8 cellular contexts compared by ENCODE assay signal in genomic region chr5:55146543-55147151, GRCh38. TPM values are rescaled to one million over a fixed set of nuclear protein-coding genes. Genes with fewer than 3 reads are reported as not detected.
DNase-seq lines count a peak whose midpoint lies in the region; ATAC-seq and TF ChIP-seq lines count a peak whose summit lies in the region.

No MANE protein-coding gene starts in this region.

- H3K27ac Mint-ChIP-seq in neural progenitor cell: no peak overlapping the region
- no peak overlapping the region for H3K27ac Mint-ChIP-seq in stimulated activated naive CD8-positive, alpha-beta T cell treated with anti-CD3 and anti-CD28 coated beads, Interleukin-15, amount 100 ng/mL, for 72 hours

- DNase-seq in DMS114 treated with DMSO at 0.1 percent for 48 hours (lab: John Stamatoyannopoulos, UW; ENCODE audit: unreplicated experiment): peak; percentile 78
- peak; percentile 85 for DNase-seq in GM23248
- DNase-seq in MG63: peak; percentile 64
- DNase-seq in RKO (ENCODE audit: low spot score): peak; percentile 82
- peak; percentile 83 for DNase-seq in activated T-cell treated with anti-CD3 and anti-CD28 coated beads, Interleukin-2, amount 50 U/mL, for 4 hours
- peak; percentile 90 for DNase-seq in fibroblast of pulmonary artery (ENCODE audit: low read depth)
- peak; percentile 90 for DNase-seq in neural progenitor cell (ENCODE audit: low spot score)
- DNase-seq in stimulated activated naive CD8-positive, alpha-beta T cell treated with anti-CD3 and anti-CD28 coated beads, Interleukin-15, amount 100 ng/mL, for 72 hours: peak; percentile 74 to 83

- H3K36me3 Mint-ChIP-seq in activated T-cell treated with anti-CD3 and anti-CD28 coated beads, Interleukin-2, amount 50 U/mL, for 4 hours (ENCODE audit: insufficient read depth): no peaks in the 10 kb centered on the region
- no peaks in the 10 kb centered on the region for H3K36me3 Mint-ChIP-seq in neural progenitor cell

- H3K4me2 ChIP-seq in GM23248 (ENCODE audit: unreplicated experiment): peak overlapping the region; percentile 55
- no peak overlapping the region for H3K4me2 ChIP-seq in neural progenitor cell

- no peak overlapping the region for H3K4me3 Mint-ChIP-seq in activated T-cell treated with anti-CD3 and anti-CD28 coated beads, Interleukin-2, amount 50 U/mL, for 4 hours
- H3K4me3 Mint-ChIP-seq in neural progenitor cell: no peak overlapping the region
- peak overlapping the region in 1 of 2 donors; percentile 34 for H3K4me3 Mint-ChIP-seq in stimulated activated naive CD8-positive, alpha-beta T cell treated with anti-CD3 and anti-CD28 coated beads, Interleukin-15, amount 100 ng/mL, for 72 hours

- H3K4me3 ChIP-seq in GM23248: no peak overlapping the region; the same call in 1 of the 2 replicates
- no peak overlapping the region for H3K4me3 ChIP-seq in MG63
- H3K4me3 ChIP-seq in fibroblast of pulmonary artery (replicated peaks; ENCODE audit: low read depth, low read length): no peak overlapping the region
- no peak overlapping the region for H3K4me3 ChIP-seq in neural progenitor cell

- no peaks in the 10 kb centered on the region for H3K9me2 ChIP-seq in GM23248 (ENCODE audit: insufficient read depth)

- peaks cover 14% of the 10 kb centered on the region for H3K4me1 Mint-ChIP-seq in activated T-cell treated with anti-CD3 and anti-CD28 coated beads, Interleukin-2, amount 50 U/mL, for 4 hours (ENCODE audit: low read depth)
- peaks cover 4% of the 10 kb centered on the region for H3K4me1 Mint-ChIP-seq in neural progenitor cell
- peaks cover 15% of the 10 kb centered on the region for H3K4me1 Mint-ChIP-seq in stimulated activated naive CD8-positive, alpha-beta T cell treated with anti-CD3 and anti-CD28 coated beads, Interleukin-15, amount 100 ng/mL, for 72 hours

- peaks cover 1% of the 10 kb centered on the region; the same call in 1 of the 2 replicates for H3K4me1 ChIP-seq in GM23248 (ENCODE audit: insufficient read depth)
- H3K4me1 ChIP-seq in neural progenitor cell: no peaks in the 10 kb centered on the region

- H3K9ac ChIP-seq in GM23248: no peak overlapping the region
- no peak overlapping the region for H3K9ac ChIP-seq in neural progenitor cell

- WGBS in GM23248 (ENCODE audit: low coverage in 1 of 2, low lambda C conversion rate in 2 of 2, missing lambda C conversion rate in 2 of 2), 2 experiments: 10 to 15% methylated on average over 11 of the region's 11 CpGs

- H3F3A ChIP-seq in GM23248 (ENCODE audit: insufficient read depth): peaks cover 3% of the 10 kb centered on the region
- H3F3A ChIP-seq in neural progenitor cell (ENCODE audit: low read depth): peaks cover 9% of the 10 kb centered on the region

- TF ChIP-seq CTCF in fibroblast of pulmonary artery (IDR thresholded peaks at IDR 0.05; ENCODE audit: low read length, missing control alignments) (peak; percentile 99), neural progenitor cell (IDR thresholded peaks at IDR 0.05) (peak; percentile 98)

- no peaks in the 10 kb centered on the region for H3K79me2 ChIP-seq in GM23248 (ENCODE audit: insufficient read depth)
- H3K79me2 ChIP-seq in neural progenitor cell (ENCODE audit: low read depth): no peaks in the 10 kb centered on the region

- in situ Hi-C loops in GM23248 (cut with MboI): loop anchor here (10.0 kb wide), 1 partner anchor 202 kb away; no protein-coding TSS in a partner anchor

- H3K27me3 Mint-ChIP-seq in activated T-cell treated with anti-CD3 and anti-CD28 coated beads, Interleukin-2, amount 50 U/mL, for 4 hours (ENCODE audit: low read depth): no peaks in the 10 kb centered on the region
- H3K27me3 Mint-ChIP-seq in neural progenitor cell (ENCODE audit: insufficient read depth, low read depth): no peaks in the 10 kb centered on the region
- H3K27me3 Mint-ChIP-seq in stimulated activated naive CD8-positive, alpha-beta T cell treated with anti-CD3 and anti-CD28 coated beads, Interleukin-15, amount 100 ng/mL, for 72 hours: peaks cover 57% of the 10 kb centered on the region

- H4K20me1 ChIP-seq in GM23248 (ENCODE audit: insufficient read depth): no peaks in the 10 kb centered on the region
- H4K20me1 ChIP-seq in neural progenitor cell (ENCODE audit: low read depth): no peaks in the 10 kb centered on the region

- H2AFZ ChIP-seq in GM23248 (peak overlapping the region; percentile 58; the same call in 1 of the 2 replicates), neural progenitor cell (replicated peaks) (no peak overlapping the region)

- H3K27me3 ChIP-seq in GM23248 (replicated peaks; ENCODE audit: insufficient read depth): no peaks in the 10 kb centered on the region
- no peaks in the 10 kb centered on the region for H3K27me3 ChIP-seq in MG63
- no peaks in the 10 kb centered on the region for H3K27me3 ChIP-seq in neural progenitor cell

- no peak overlapping the region for H3K27ac ChIP-seq in GM23248
- H3K27ac ChIP-seq in neural progenitor cell: no peak overlapping the region

- H3K9me3 Mint-ChIP-seq in activated T-cell treated with anti-CD3 and anti-CD28 coated beads, Interleukin-2, amount 50 U/mL, for 4 hours: no peaks in the 10 kb centered on the region
- H3K9me3 Mint-ChIP-seq in neural progenitor cell: no peaks in the 10 kb centered on the region
- H3K9me3 Mint-ChIP-seq in stimulated activated naive CD8-positive, alpha-beta T cell treated with anti-CD3 and anti-CD28 coated beads, Interleukin-15, amount 100 ng/mL, for 72 hours: no peaks in the 10 kb centered on the region

- H3K9me3 ChIP-seq in GM23248 (ENCODE audit: low read depth) (no peaks in the 10 kb centered on the region), MG63 (no peaks in the 10 kb centered on the region), neural progenitor cell (ENCODE audit: low read depth) (no peaks in the 10 kb centered on the region)

- ATAC-seq in activated T-cell treated with anti-CD3 and anti-CD28 coated beads, Interleukin-2, amount 50 U/mL, for 4 hours: peak; percentile 86 to 94
- peak; percentile 87 for ATAC-seq in stimulated activated naive CD8-positive, alpha-beta T cell treated with anti-CD3 and anti-CD28 coated beads, Interleukin-15, amount 100 ng/mL, for 72 hours

- H3K36me3 ChIP-seq in GM23248 (ENCODE audit: low read depth): no peaks in the 10 kb centered on the region
- no peaks in the 10 kb centered on the region for H3K36me3 ChIP-seq in MG63
- H3K36me3 ChIP-seq in neural progenitor cell: no peaks in the 10 kb centered on the region

RNA-seq across cellular contexts. Expression of gene GPX8, which starts 13.3 kb away (rescaled TPM):
- total RNA-seq in GM23248 (2014; rRNA removed; shearing (Covaris generic)): 233 and 241 TPM in 2 replicates
- polyA plus RNA-seq in GM23248 (2016; fragmentation: Nextera tagmentation; extraction: Ambion mirVana): 235 and 237 TPM in 2 replicates
- total RNA-seq in MG63 (2014; rRNA removed; shearing (Covaris generic); ENCODE audit: low replicate concordance): 40.7 and 59.3 TPM in 2 replicates
- under 1 TPM; 0.08 to 0.40 (median 0.16) TPM for total RNA-seq in activated T-cell treated with anti-CD3 and anti-CD28 coated beads, Interleukin-2, amount 50 U/mL, for 4 hours
- total RNA-seq in neural progenitor cell (ENCODE audit: low replicate concordance): 84.3 and 132 TPM in 2 replicates

RNA-seq across cellular contexts. Expression of gene CDC20B, which starts 26.3 kb away (rescaled TPM):
- total RNA-seq in GM23248 (2014; rRNA removed; shearing (Covaris generic)): not detected in 2 replicates
- 0.20 TPM in 1 of 2 replicates, not detected in the other for polyA plus RNA-seq in GM23248 (2016; fragmentation: Nextera tagmentation; extraction: Ambion mirVana)
- not detected in 2 replicates for total RNA-seq in MG63 (2014; rRNA removed; shearing (Covaris generic); ENCODE audit: low replicate concordance)
- under 1 TPM in 2 of 3 donors, not detected in 1; 0.11 to 0.16 TPM for total RNA-seq in activated T-cell treated with anti-CD3 and anti-CD28 coated beads, Interleukin-2, amount 50 U/mL, for 4 hours
- not detected in 2 replicates for total RNA-seq in neural progenitor cell (ENCODE audit: low replicate concordance)

RNA-seq across cellular contexts. Expression of gene GZMA, which starts 44.2 kb away (rescaled TPM):
- total RNA-seq in GM23248 (2014; rRNA removed; shearing (Covaris generic)): not detected in 2 replicates
- polyA plus RNA-seq in GM23248 (2016; fragmentation: Nextera tagmentation; extraction: Ambion mirVana): not detected in 2 replicates
- total RNA-seq in MG63 (2014; rRNA removed; shearing (Covaris generic); ENCODE audit: low replicate concordance): not detected in 2 replicates
- 10 to 100 TPM in 1 of 3 donors, 1 to 10 TPM in 2; 5.6 to 14.4 (median 7.7) TPM for total RNA-seq in activated T-cell treated with anti-CD3 and anti-CD28 coated beads, Interleukin-2, amount 50 U/mL, for 4 hours
- not detected in 2 replicates for total RNA-seq in neural progenitor cell (ENCODE audit: low replicate concordance)

Comparison
In these comparisons a context has a peak if more than half of its experiments do, and no peak if none do; other contexts are left out.
1. RNA of gene GPX8, which starts 13.3 kb away (total RNA-seq): 233 to 241 TPM in GM23248, 84.3 to 132 TPM in neural progenitor cell and 40.7 to 59.3 TPM in MG63; 0.08 to 0.40 TPM in activated T-cell treated with anti-CD3 and anti-CD28 coated beads, Interleukin-2, amount 50 U/mL, for 4 hours; every median in the first group is over 10 times any median in the second.
2. Peak in every context shown above with its lines, with median percentiles within 50 percentile points of each other: DNase-seq.